In genomic region chr14:95121911-95122696, GRCh38 we compare ENCODE assay signal across 17 cellular contexts. TPM values are rescaled to one million over a fixed set of nuclear protein-coding genes. Genes with fewer than 3 reads are reported as not detected.
DNase-seq lines count a peak whose midpoint lies in the region; ATAC-seq and TF ChIP-seq lines count a peak whose summit lies in the region.
"Had no signal": no experiment of that assay in that cellular context is flagged by ENCODE, and none has a peak within 500 bp of the region (broad histone marks: within the 10 kb centered on the region; RNA-seq: fewer than 3 reads in every experiment).

No MANE protein-coding gene starts in this region.

- no peaks in the 10 kb centered on the region for H3K27me3 Mint-ChIP-seq in activated naive CD4-positive, alpha-beta T cell treated with anti-CD3 and anti-CD28 coated beads, Interleukin-2, amount 50 U/mL, for 24 hours
- H3K27me3 Mint-ChIP-seq in activated B cell treated with CpG ODN at 0.5 μM for 24 hours (no peaks in the 10 kb centered on the region), nephron (ENCODE audit: low read depth) (no peaks in the 10 kb centered on the region)
- H3K27me3 Mint-ChIP-seq: CD4-positive, CD25-positive, alpha-beta regulatory T cell; IgD-negative memory B cell had no signal

- CTCF ChIA-PET in activated B cell treated with CpG ODN at 0.5 μM for 24 hours (lab: Charles Lee), result no interaction called here

- no peak for TF ChIP-seq CTCF in activated B cell treated with CpG ODN at 0.5 μM for 24 hours (IDR thresholded peaks at IDR 0.05)
- TF ChIP-seq CTCF in nephron (IDR thresholded peaks at IDR 0.05; ENCODE audit: unreplicated experiment in 3 of 3), result no peak

- H3K9me3 Mint-ChIP-seq in activated naive CD4-positive, alpha-beta T cell treated with anti-CD3 and anti-CD28 coated beads, Interleukin-2, amount 50 U/mL, for 24 hours, result no peaks in the 10 kb centered on the region
- H3K9me3 Mint-ChIP-seq in activated B cell treated with CpG ODN at 0.5 μM for 24 hours (no peaks in the 10 kb centered on the region), nephron (no peaks in the 10 kb centered on the region)
- H3K9me3 Mint-ChIP-seq: CD4-positive, CD25-positive, alpha-beta regulatory T cell; IgD-negative memory B cell had no signal

- intact Hi-C loops in activated B cell treated with CpG ODN at 0.5 μM for 24 hours (cut with micrococcal nuclease), result loop anchor here (10.0 kb wide), 1 partner anchor 313 kb away; no protein-coding TSS in a partner anchor

- no peak for DNase-seq in activated naive CD4-positive, alpha-beta T cell treated with anti-CD3 and anti-CD28 coated beads, Interleukin-2, amount 50 U/mL, for 16 hours
- DNase-seq in activated B cell treated with CpG ODN at 0.5 μM for 24 hours (no peak), NCI-H748 treated with DMSO at 0.1 percent for 48 hours (lab: John Stamatoyannopoulos, UW) (no peak), GDM1 (lab: John Stamatoyannopoulos, UW) (no peak), SHP77 (lab: John Stamatoyannopoulos, UW) (no peak)
- DNase-seq in stimulated activated naive CD4-positive, alpha-beta T cell (lab: John Stamatoyannopoulos, UW), result no peak
- DNase-seq: Calu3; CD4-positive, CD25-positive, alpha-beta regulatory T cell; DMS79; GM23248; NCI-H2107; NCI-H345; NCI-H69; Right ventricle myocardium superior had no signal

- peak overlapping the region; percentile 59 for H3K27ac Mint-ChIP-seq in activated naive CD4-positive, alpha-beta T cell treated with anti-CD3 and anti-CD28 coated beads, Interleukin-2, amount 50 U/mL, for 24 hours
- H3K27ac Mint-ChIP-seq in activated B cell treated with CpG ODN at 0.5 μM for 24 hours, result peak overlapping the region; percentile 14
- peak overlapping the region in 2 of 3 experiments; percentile 11 to 32 for H3K27ac Mint-ChIP-seq in nephron
- H3K27ac Mint-ChIP-seq: IgD-negative memory B cell had no signal

- no peak for ATAC-seq in activated B cell treated with CpG ODN at 0.5 μM for 24 hours (ENCODE audit: low read depth)

- H3K36me3 Mint-ChIP-seq in activated naive CD4-positive, alpha-beta T cell treated with anti-CD3 and anti-CD28 coated beads, Interleukin-2, amount 50 U/mL, for 24 hours, result peaks cover 20% of the 10 kb centered on the region
- H3K36me3 Mint-ChIP-seq in activated B cell treated with CpG ODN at 0.5 μM for 24 hours (ENCODE audit: low read depth) (peaks cover 68% of the 10 kb centered on the region), nephron (ENCODE audit: low read depth) (peaks cover 65% of the 10 kb centered on the region)

- POLR2A ChIA-PET in activated B cell treated with CpG ODN at 0.5 μM for 24 hours (lab: Charles Lee), result no interaction called here

- no peak overlapping the region for H3K4me3 Mint-ChIP-seq in activated naive CD4-positive, alpha-beta T cell treated with anti-CD3 and anti-CD28 coated beads, Interleukin-2, amount 50 U/mL, for 24 hours
- H3K4me3 Mint-ChIP-seq in activated B cell treated with CpG ODN at 0.5 μM for 24 hours (no peak overlapping the region), nephron (no peak overlapping the region)
- H3K4me3 Mint-ChIP-seq: CD4-positive, CD25-positive, alpha-beta regulatory T cell; IgD-negative memory B cell had no signal

- H3K4me1 Mint-ChIP-seq in activated naive CD4-positive, alpha-beta T cell treated with anti-CD3 and anti-CD28 coated beads, Interleukin-2, amount 50 U/mL, for 24 hours, result peaks cover 20% of the 10 kb centered on the region
- no peaks in the 10 kb centered on the region for H3K4me1 Mint-ChIP-seq in activated B cell treated with CpG ODN at 0.5 μM for 24 hours
- H3K4me1 Mint-ChIP-seq in nephron, result peaks cover 36% of the 10 kb centered on the region

RNA-seq across cellular contexts. Expression of gene DICER1, which starts 35.2 kb away (rescaled TPM):
- total RNA-seq in activated B cell treated with CpG ODN at 0.5 μM for 24 hours, result 67.3 and 69.6 TPM in 2 replicates
